ENCODE assay signal across 26 cellular contexts in genomic region chr6:56753801-56754200, GRCh38.
DNase-seq lines count a peak whose midpoint lies in the region; FAIRE-seq and TF ChIP-seq lines count a peak whose summit lies in the region.
"Had no signal": no experiment of that assay in that cellular context is flagged by ENCODE, and none has a peak within 500 bp of the region (broad histone marks: within the 10 kb centered on the region; RNA-seq: fewer than 3 reads in every experiment).

No MANE protein-coding gene starts in this region.

- no peaks in the 10 kb centered on the region for H3K79me2 ChIP-seq in Karpas-422 (ENCODE audit: low read length)

- H3K4me1 ChIP-seq in Karpas-422 (ENCODE audit: low read length): peaks cover 30% of the 10 kb centered on the region
- H3K4me1 ChIP-seq: BE2C, breast epithelium had no signal

- H4K20me1 ChIP-seq in Karpas-422 (ENCODE audit: insufficient read depth, low read depth, low read length): no peaks in the 10 kb centered on the region

- no peak overlapping the region for H3K9ac ChIP-seq in Karpas-422 (ENCODE audit: low read length)
- H3K9ac ChIP-seq: neural progenitor cell had no signal

- H3K27ac ChIP-seq in Karpas-422 (ENCODE audit: low read length) (no peak overlapping the region), caudate nucleus (ENCODE audit: low read depth, low read length) (peak overlapping the region; percentile 63)
- H3K27ac ChIP-seq: A549, breast epithelium, HL-60, neural progenitor cell, PC-9, upper lobe of right lung had no signal

- H3K9me2 ChIP-seq in Karpas-422 (replicated peaks; ENCODE audit: insufficient read depth, low read length): no peaks in the 10 kb centered on the region

- FAIRE-seq in GM12891 (lab: Jason Lieb, UNC) (peak; percentile 84), RCC 7860 (lab: Jason Lieb, UNC) (no peak)
- FAIRE-seq: A549, endometrium had no signal

- H3K27me3 ChIP-seq in Karpas-422 (ENCODE audit: low read length): no peaks in the 10 kb centered on the region
- H3K27me3 ChIP-seq: BE2C, breast epithelium, neural progenitor cell, upper lobe of right lung had no signal

- DNase-seq in GM12891 (ENCODE audit: insufficient read length, low spot score): no peak
- no peak for DNase-seq in Karpas-422
- DNase-seq in caudate nucleus (lab: John Stamatoyannopoulos, UW): no peak
- DNase-seq in pons (ENCODE audit: low spot score): peak; percentile 67
- DNase-seq in NOMO-1 treated with DMSO at 0.1 percent for 48 hours (lab: John Stamatoyannopoulos, UW; ENCODE audit: unreplicated experiment): no peak
- DNase-seq in dermis blood vessel endothelial cell: no peak
- DNase-seq in activated T-cell treated with anti-CD3 and anti-CD28 coated beads for 4 hours: no peak
- no peak for DNase-seq in RCC 7860 (ENCODE audit: low spot score)
- DNase-seq: activated CD4-positive, alpha-beta T cell treated with anti-CD3 and anti-CD28 coated beads for 36 hours; activated T-cell treated with anti-CD3 and anti-CD28 coated beads, Interleukin-2, amount 50 U/mL, for 24 hours; BE2C; DMS53; GF-D8; glutamatergic neuron; NCI-H1105 treated with DMSO at 0.1 percent for 48 hours; NCI-H2029 treated with DMSO at 0.1 percent for 48 hours; NCI-H446 treated with DMSO at 0.1 percent for 48 hours; PC-9; SIG-M5; upper lobe of right lung had no signal

- H3K36me3 ChIP-seq in Karpas-422 (ENCODE audit: insufficient read depth, low read length): no peaks in the 10 kb centered on the region
- H3K36me3 ChIP-seq: BE2C, breast epithelium, HAP-1, neural progenitor cell, upper lobe of right lung had no signal

- no peak overlapping the region for H3K4me2 ChIP-seq in Karpas-422 (ENCODE audit: low read depth, low read length, poor library complexity, severe bottlenecking)
- H3K4me2 ChIP-seq: A549, neural progenitor cell, PC-9 had no signal

- H3K4me3 ChIP-seq in Karpas-422 (ENCODE audit: low read length): no peak overlapping the region
- H3K4me3 ChIP-seq: A549, breast epithelium, HAP-1, neural progenitor cell, PC-9, upper lobe of right lung had no signal

- 0 out of 2 replicates have a peak overlapping the region, but pooled peaks have one; percentile 42 for H2AFZ ChIP-seq in Karpas-422 (ENCODE audit: low read length)
- H2AFZ ChIP-seq: neural progenitor cell, PC-9 had no signal

- TF ChIP-seq POLR2A in GM12891 (IDR thresholded peaks at IDR 0.05; ENCODE audit: low read depth, low read length): no peak

- no peaks in the 10 kb centered on the region for H3K9me3 ChIP-seq in Karpas-422 (ENCODE audit: low read length)
- H3K9me3 ChIP-seq: A549, BE2C, breast epithelium, HAP-1, upper lobe of right lung had no signal

TF ChIP-seq in GM12891, 5 proteins besides CTCF, POLR2A, EP300 and RAD21:
- no peak for TF ChIP-seq POLR2AphosphoS5 (IDR thresholded peaks at IDR 0.05; ENCODE audit: low read depth, low read length)
- no peak for TF ChIP-seq POU2F2 (IDR thresholded peaks at IDR 0.05; ENCODE audit: low read depth, low read length)
- no peak for TF ChIP-seq TAF1 (IDR thresholded peaks at IDR 0.05; ENCODE audit: low read depth, low read length)
- no peak for TF ChIP-seq PAX5 (IDR thresholded peaks at IDR 0.05; ENCODE audit: insufficient read depth, low read length, severe bottlenecking)
- no peak for TF ChIP-seq SPI1 (IDR thresholded peaks at IDR 0.05; ENCODE audit: low read depth, low read length)
